ENCODE assay signal across 9 cellular contexts in the genomic region with DNA sequence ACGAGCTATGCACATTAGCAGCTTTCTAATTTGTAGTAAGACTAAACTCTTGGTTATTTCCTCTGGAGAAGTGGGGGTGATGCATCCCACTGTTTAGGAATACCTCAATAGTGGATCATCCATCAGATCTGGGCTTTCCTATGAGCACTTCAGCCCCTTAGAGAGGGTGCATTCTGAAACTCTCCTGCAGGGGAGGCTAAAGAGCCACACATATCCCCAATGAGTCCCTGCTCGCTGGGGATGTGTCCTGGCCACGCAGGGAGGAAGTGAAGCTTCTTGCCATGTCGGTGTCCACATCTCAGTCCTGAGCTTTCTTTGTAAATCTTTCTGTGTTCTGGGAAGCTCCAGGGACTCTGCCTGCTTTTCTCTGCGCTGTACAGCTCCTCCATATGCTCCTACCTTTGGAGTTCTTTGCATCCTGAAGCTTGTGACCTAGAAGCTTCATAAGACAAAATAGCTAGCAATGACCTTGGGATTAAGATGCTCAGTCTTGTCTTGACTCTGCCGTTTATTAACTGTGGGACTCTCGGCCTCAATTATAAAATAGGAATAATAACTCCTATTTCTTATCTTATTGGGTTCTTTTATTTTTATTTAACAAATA. TPM values are rescaled to one million over a fixed set of nuclear protein-coding genes. Genes with fewer than 3 reads are reported as not detected.
DNase-seq lines count a peak whose midpoint lies in the region; ATAC-seq, FAIRE-seq and TF ChIP-seq lines count a peak whose summit lies in the region.
"Had no signal": no experiment of that assay in that cellular context is flagged by ENCODE, and none has a peak within 500 bp of the region (broad histone marks: within the 10 kb centered on the region; RNA-seq: fewer than 3 reads in every experiment).

No MANE protein-coding gene starts in this region.

- H3K36me3 Mint-ChIP-seq in endothelial cell (ENCODE audit: low read depth, unreplicated experiment), result no peaks in the 10 kb centered on the region

- FAIRE-seq in GM18507 (lab: Jason Lieb, UNC), result peak; percentile 77

- no peaks in the 10 kb centered on the region for H3K9me3 Mint-ChIP-seq in endothelial cell (ENCODE audit: unreplicated experiment)
- H3K9me3 Mint-ChIP-seq: T-helper 1 cell treated with Interleukin-12 subunit alpha and Interleukin-12 subunit beta and Interleukin-4 antibody, amounts not matched to agents 30 μg/mL and 1 μg/mL, for 36 hours had no signal

- peak; percentile 77 to 78 for DNase-seq in AML-193 (lab: John Stamatoyannopoulos, UW)
- peak; percentile 8 for DNase-seq in GM18507 (ENCODE audit: extremely low spot score, insufficient read length, low read depth)
- DNase-seq in NCI-H524 (lab: John Stamatoyannopoulos, UW), result peak; percentile 89 to 94
- peak; percentile 68 to 80 for DNase-seq in activated CD4-positive, alpha-beta T cell treated with anti-CD3 and anti-CD28 coated beads, Interleukin-2, amount 50 U/mL, for 48 hours
- peak; percentile 82 for DNase-seq in endothelial cell (ENCODE audit: low spot score)
- peak; percentile 44 for DNase-seq in middle frontal gyrus (ENCODE audit: extremely low spot score, low spot score)
- peak in 4 of 6 experiments; percentile 8 to 25 (median 10) for DNase-seq in stimulated activated naive CD4-positive, alpha-beta T cell (lab: John Stamatoyannopoulos, UW)

- no peak overlapping the region for H3K27ac Mint-ChIP-seq in endothelial cell (ENCODE audit: unreplicated experiment)
- H3K27ac Mint-ChIP-seq: T-helper 1 cell treated with Interleukin-12 subunit alpha and Interleukin-12 subunit beta and Interleukin-4 antibody, amounts not matched to agents 30 μg/mL and 1 μg/mL, for 36 hours had no signal

- H3K4me3 Mint-ChIP-seq in endothelial cell (ENCODE audit: unreplicated experiment), result no peak overlapping the region
- H3K4me3 Mint-ChIP-seq: T-helper 1 cell treated with Interleukin-12 subunit alpha and Interleukin-12 subunit beta and Interleukin-4 antibody, amounts not matched to agents 30 μg/mL and 1 μg/mL, for 36 hours had no signal

- peaks cover 3% of the 10 kb centered on the region for H3K27me3 Mint-ChIP-seq in endothelial cell (ENCODE audit: unreplicated experiment)

- H3K4me1 Mint-ChIP-seq in endothelial cell (ENCODE audit: unreplicated experiment), result peaks cover 7% of the 10 kb centered on the region

- peak; percentile 94 for TF ChIP-seq CTCF in endothelial cell (IDR thresholded peaks at IDR 0.05; ENCODE audit: unreplicated experiment)

- ATAC-seq in HG03039 (IDR thresholded peaks at IDR 0.05; ENCODE audit: unreplicated experiment), result peak; percentile 71

RNA-seq across cellular contexts. Expression of a gene that starts 28.3 kb away (rescaled TPM):
- 0.56 TPM for total RNA-seq in endothelial cell (ENCODE audit: unreplicated experiment)

RNA-seq across cellular contexts. Expression of a gene that starts 48.4 kb away (rescaled TPM):
- total RNA-seq in endothelial cell (ENCODE audit: unreplicated experiment), result not detected

Comparison
In these comparisons a context has a peak if more than half of its experiments do, and no peak if none do; other contexts are left out.
1. Peak in every context shown above with its lines: DNase-seq and ATAC-seq.
2. DNase-seq: peak in every context shown above with its lines; median percentile 92 in NCI-H524; 82 in endothelial cell; 78 in AML-193; 74 in activated CD4-positive, alpha-beta T cell treated with anti-CD3 and anti-CD28 coated beads, Interleukin-2, amount 50 U/mL, for 48 hours; 44 in middle frontal gyrus; 10 in stimulated activated naive CD4-positive, alpha-beta T cell; 8 in GM18507.